Comparison of ENCODE assay signal across 2 cellular contexts in the genomic region with DNA sequence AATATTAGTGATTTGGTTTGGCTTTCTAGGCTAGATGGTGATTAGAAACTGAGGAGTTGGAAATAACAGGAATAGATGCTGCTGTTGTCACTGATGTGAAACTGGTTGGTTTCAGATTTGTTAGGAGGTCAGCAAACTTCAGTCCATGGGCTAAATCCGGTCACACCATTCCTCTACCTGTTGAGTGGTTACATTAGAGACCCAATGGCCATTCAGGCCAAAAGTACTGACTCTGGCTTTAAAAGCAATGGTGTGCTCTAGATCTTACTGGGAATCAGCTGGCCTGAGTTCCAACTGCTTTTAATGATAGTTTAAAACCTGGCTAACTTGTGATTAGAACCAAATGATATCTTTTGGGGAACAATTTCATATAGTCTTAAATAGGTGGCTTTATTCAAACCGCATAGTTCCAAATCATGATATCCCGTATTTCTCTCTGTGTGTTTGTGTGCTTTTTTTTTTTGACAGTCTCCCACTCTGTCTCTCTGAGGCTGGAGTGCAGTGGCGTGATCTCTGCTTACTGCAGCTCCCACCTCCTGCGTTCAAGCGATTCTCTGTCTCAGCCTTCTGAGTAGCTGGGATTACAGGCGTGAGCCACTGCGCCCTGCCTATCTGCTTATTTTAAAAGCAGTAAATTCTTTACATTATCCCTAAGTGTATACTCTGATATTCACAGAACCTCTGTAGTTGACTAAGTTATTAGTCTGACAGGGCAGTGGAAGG.
TF ChIP-seq lines count a peak whose summit lies in the region.

No MANE protein-coding gene starts in this region.

TF ChIP-seq in HEK293, 187 proteins besides CTCF, POLR2A, EP300 and RAD21:
- TF ChIP-seq SCRT2 (tag by site-specific recombination; IDR thresholded peaks at IDR 0.05) (peak; percentile 57), SCRT1 (tag by site-specific recombination; IDR thresholded peaks at IDR 0.05; ENCODE audit: borderline replicate concordance) (0 out of 2 replicates have a peak, but pooled peaks have one; percentile 18), IKZF3 (tag by site-specific recombination; IDR thresholded peaks at IDR 0.05) (no peak)

TF ChIP-seq in GM12878, 131 proteins besides CTCF, POLR2A, EP300 and RAD21:
- TF ChIP-seq POLR2AphosphoS5 (IDR thresholded peaks at IDR 0.05; ENCODE audit: low read length) = peak; percentile 40; the same call in 1 of the 2 replicates
- no peak for TF ChIP-seq TARDBP (IDR thresholded peaks at IDR 0.05; ENCODE audit: borderline replicate concordance)
- TF ChIP-seq NR2C1 (IDR thresholded peaks at IDR 0.05) = no peak
- no peak for TF ChIP-seq SKIL (IDR thresholded peaks at IDR 0.05; ENCODE audit: low read depth, poor library complexity, severe bottlenecking)
- no peak for TF ChIP-seq RBBP5 (conservative IDR thresholded peaks at IDR 0.05)
- TF ChIP-seq SMAD5 (IDR thresholded peaks at IDR 0.05; ENCODE audit: low read depth) = no peak
